ENCODE assay signal across 8 cellular contexts in the genomic region with DNA sequence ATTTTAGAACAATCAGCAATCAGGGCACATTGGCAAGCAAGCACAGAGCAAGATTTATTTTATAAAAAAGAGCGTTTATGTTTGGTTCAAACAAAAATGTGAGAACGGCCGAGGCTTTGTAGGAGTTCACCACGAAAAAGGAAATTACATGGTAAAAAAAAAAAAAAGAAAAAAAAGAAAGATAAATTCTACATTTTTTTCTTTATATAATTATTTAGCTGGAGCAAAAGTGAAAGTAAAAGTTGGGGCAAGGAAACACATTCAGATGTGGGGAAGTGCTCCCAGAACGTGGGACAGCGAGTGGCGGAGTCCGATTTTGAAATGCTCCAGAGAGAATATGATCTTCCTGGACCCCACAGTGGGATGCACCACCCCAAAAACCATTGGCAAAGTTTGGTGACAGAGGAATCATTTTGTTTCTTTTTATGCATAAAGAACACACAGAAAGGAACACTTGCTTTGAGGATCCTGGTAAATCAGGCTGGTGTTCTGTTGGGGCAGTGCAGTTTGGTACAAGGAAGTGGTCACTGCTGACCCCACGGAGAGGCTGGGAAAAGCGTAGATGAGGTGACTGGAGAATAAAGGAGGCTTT. TPM values are rescaled to one million over a fixed set of nuclear protein-coding genes. Genes with fewer than 3 reads are reported as not detected.
DNase-seq lines count a peak whose midpoint lies in the region; ATAC-seq and TF ChIP-seq lines count a peak whose summit lies in the region.

No MANE protein-coding gene starts in this region.

- H3K27ac Mint-ChIP-seq in nephron, result peak overlapping the region; percentile 99

- POLR2A ChIA-PET in PC-9 (lab: Charles Lee; ENCODE audit: unreplicated experiment), result no interaction called here

- H3K27me3 ChIP-seq in GM06990 (replicated peaks; ENCODE audit: control insufficient read depth, insufficient read depth, low read length) (no peaks in the 10 kb centered on the region), PC-9 (ENCODE audit: insufficient read depth, low read depth) (no peaks in the 10 kb centered on the region), endocrine pancreas (ENCODE audit: control insufficient read depth, insufficient read depth, low read length) (no peaks in the 10 kb centered on the region)

- no peaks in the 10 kb centered on the region for H3F3A ChIP-seq in PC-9 (ENCODE audit: insufficient read depth, low read depth)

- H4K20me1 ChIP-seq in PC-9 (ENCODE audit: insufficient read depth), result no peaks in the 10 kb centered on the region

- peaks cover 11% of the 10 kb centered on the region for H3K36me3 Mint-ChIP-seq in nephron (ENCODE audit: low read depth)

- ATAC-seq in HG03439 (IDR thresholded peaks at IDR 0.05; ENCODE audit: unreplicated experiment), result no peak

- H3K27me3 Mint-ChIP-seq in nephron (ENCODE audit: low read depth), result no peaks in the 10 kb centered on the region

- H3K9me3 ChIP-seq in PC-9 (ENCODE audit: insufficient read depth, low read depth) (no peaks in the 10 kb centered on the region), endocrine pancreas (ENCODE audit: control insufficient read depth, low read length) (no peaks in the 10 kb centered on the region)

- no TSS peak for BruUV-seq in PC-9 (replicated peaks; lab: Mats Ljungman, UMichigan)

- TF ChIP-seq CTCF in GM06990 (IDR thresholded peaks at IDR 0.05; ENCODE audit: insufficient read depth, low read length, poor library complexity, severe bottlenecking) (no peak), PC-9 (conservative IDR thresholded peaks at IDR 0.05) (no peak), nephron (IDR thresholded peaks at IDR 0.05; ENCODE audit: unreplicated experiment in 3 of 3) (no peak)

- no peak overlapping the region for H2AFZ ChIP-seq in PC-9

- no peaks in the 10 kb centered on the region for H3K79me2 ChIP-seq in PC-9 (ENCODE audit: low read depth)

- H3K9ac ChIP-seq in endocrine pancreas (ENCODE audit: control insufficient read depth, insufficient read depth, low read length), result peak overlapping the region; percentile 24

- H3K36me3 ChIP-seq in GM06990 (ENCODE audit: control insufficient read depth, insufficient read depth, low read length) (no peaks in the 10 kb centered on the region), PC-9 (ENCODE audit: low read depth) (no peaks in the 10 kb centered on the region), endocrine pancreas (ENCODE audit: control insufficient read depth, insufficient read depth, low read length) (no peaks in the 10 kb centered on the region)

- H3K4me1 Mint-ChIP-seq in nephron, result peaks cover 19% of the 10 kb centered on the region

- H3K4me3 Mint-ChIP-seq in nephron, result peak overlapping the region; percentile 95 to 99 (median 97)

- in situ Hi-C loops in ACHN (cut with HindIII; ENCODE audit: low pct_ligation_motif_present, low pct_unique_long_range_greater_than_20kb, low sequenced_read_pairs), result no loop called here

- no peaks in the 10 kb centered on the region for H3K9me2 ChIP-seq in PC-9 (ENCODE audit: insufficient read depth)

- no peak overlapping the region for H3K27ac ChIP-seq in PC-9

- H3K9me3 Mint-ChIP-seq in nephron, result peaks cover 7% of the 10 kb centered on the region

- intact Hi-C loops in PC-9 (cut with micrococcal nuclease; ENCODE audit: unreplicated experiment), result no loop called here

- DNase-seq in GM06990 (ENCODE audit: extremely low read depth, insufficient read length) (no peak), PC-9 (no peak), ACHN (no peak), COLO668 (lab: John Stamatoyannopoulos, UW; ENCODE audit: unreplicated experiment) (no peak), SHP77 treated with DMSO at 0.1 percent for 48 hours (lab: John Stamatoyannopoulos, UW) (no peak)

- CTCF ChIA-PET in PC-9 (lab: Charles Lee), result interaction anchor here (0.7 kb wide), 1 partner anchor 124 kb away, joined by 7 read pairs; no protein-coding TSS in a partner anchor

- H3K4me3 ChIP-seq in GM06990 (replicated peaks; ENCODE audit: low read depth, low read length) (peak overlapping the region; percentile 52), PC-9 (no peak overlapping the region), endocrine pancreas (ENCODE audit: control insufficient read depth, insufficient read depth, low read length) (peak overlapping the region; percentile 41)

- peak overlapping the region; percentile 59 for H3K4me2 ChIP-seq in PC-9

- H3K4me1 ChIP-seq in PC-9 (replicated peaks; ENCODE audit: insufficient read depth), result no peaks in the 10 kb centered on the region
- H3K4me1 ChIP-seq in endocrine pancreas (ENCODE audit: control insufficient read depth, insufficient read depth, low read length), result no peaks in the 10 kb centered on the region

RNA-seq across cellular contexts. Expression of gene ATP5PO, which starts 16.3 kb away (rescaled TPM):
- 134 and 136 TPM in 2 replicates for total RNA-seq in PC-9 (2021)
